1 cellular context compared by ENCODE assay signal in the genomic region with DNA sequence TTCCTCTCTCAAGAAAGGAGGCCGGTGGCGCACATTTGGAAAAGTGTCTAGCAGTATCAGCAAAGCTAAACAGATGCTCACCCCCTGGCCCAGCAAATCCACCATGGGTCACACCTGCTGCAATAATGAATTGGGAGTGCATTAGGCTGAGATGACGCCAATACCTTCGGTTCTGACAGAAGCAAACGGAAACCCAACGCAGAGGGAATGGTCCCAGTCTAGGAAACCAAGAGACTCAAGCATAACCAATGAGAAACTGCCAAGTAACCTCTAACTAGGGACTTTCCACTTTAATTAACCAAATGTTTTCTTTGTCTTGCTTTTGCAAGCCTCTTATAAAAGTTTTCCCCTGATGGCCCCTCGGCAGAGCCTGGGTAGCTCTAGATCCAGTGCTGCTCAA.
TF ChIP-seq lines count a peak whose summit lies in the region.

No MANE protein-coding gene starts in this region.

TF ChIP-seq in GM12878, 131 proteins besides CTCF, POLR2A, EP300 and RAD21 (continued from another document):
- no peak for TF ChIP-seq DPF2 (IDR thresholded peaks at IDR 0.05)
- TF ChIP-seq, protein P1, sequence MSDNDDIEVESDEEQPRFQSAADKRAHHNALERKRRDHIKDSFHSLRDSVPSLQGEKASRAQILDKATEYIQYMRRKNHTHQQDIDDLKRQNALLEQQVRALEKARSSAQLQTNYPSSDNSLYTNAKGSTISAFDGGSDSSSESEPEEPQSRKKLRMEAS (IDR thresholded peaks at IDR 0.05; ENCODE audit: low read depth, low read length), result no peak
- TF ChIP-seq, protein P2, sequence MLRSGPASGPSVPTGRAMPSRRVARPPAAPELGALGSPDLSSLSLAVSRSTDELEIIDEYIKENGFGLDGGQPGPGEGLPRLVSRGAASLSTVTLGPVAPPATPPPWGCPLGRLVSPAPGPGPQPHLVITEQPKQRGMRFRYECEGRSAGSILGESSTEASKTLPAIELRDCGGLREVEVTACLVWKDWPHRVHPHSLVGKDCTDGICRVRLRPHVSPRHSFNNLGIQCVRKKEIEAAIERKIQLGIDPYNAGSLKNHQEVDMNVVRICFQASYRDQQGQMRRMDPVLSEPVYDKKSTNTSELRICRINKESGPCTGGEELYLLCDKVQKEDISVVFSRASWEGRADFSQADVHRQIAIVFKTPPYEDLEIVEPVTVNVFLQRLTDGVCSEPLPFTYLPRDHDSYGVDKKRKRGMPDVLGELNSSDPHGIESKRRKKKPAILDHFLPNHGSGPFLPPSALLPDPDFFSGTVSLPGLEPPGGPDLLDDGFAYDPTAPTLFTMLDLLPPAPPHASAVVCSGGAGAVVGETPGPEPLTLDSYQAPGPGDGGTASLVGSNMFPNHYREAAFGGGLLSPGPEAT (IDR thresholded peaks at IDR 0.05; ENCODE audit: low read depth), result peak; percentile 33; the same call in 1 of the 2 replicates
- TF ChIP-seq TCF7 (IDR thresholded peaks at IDR 0.05; ENCODE audit: borderline replicate concordance), result no peak
- TF ChIP-seq, protein P3, sequence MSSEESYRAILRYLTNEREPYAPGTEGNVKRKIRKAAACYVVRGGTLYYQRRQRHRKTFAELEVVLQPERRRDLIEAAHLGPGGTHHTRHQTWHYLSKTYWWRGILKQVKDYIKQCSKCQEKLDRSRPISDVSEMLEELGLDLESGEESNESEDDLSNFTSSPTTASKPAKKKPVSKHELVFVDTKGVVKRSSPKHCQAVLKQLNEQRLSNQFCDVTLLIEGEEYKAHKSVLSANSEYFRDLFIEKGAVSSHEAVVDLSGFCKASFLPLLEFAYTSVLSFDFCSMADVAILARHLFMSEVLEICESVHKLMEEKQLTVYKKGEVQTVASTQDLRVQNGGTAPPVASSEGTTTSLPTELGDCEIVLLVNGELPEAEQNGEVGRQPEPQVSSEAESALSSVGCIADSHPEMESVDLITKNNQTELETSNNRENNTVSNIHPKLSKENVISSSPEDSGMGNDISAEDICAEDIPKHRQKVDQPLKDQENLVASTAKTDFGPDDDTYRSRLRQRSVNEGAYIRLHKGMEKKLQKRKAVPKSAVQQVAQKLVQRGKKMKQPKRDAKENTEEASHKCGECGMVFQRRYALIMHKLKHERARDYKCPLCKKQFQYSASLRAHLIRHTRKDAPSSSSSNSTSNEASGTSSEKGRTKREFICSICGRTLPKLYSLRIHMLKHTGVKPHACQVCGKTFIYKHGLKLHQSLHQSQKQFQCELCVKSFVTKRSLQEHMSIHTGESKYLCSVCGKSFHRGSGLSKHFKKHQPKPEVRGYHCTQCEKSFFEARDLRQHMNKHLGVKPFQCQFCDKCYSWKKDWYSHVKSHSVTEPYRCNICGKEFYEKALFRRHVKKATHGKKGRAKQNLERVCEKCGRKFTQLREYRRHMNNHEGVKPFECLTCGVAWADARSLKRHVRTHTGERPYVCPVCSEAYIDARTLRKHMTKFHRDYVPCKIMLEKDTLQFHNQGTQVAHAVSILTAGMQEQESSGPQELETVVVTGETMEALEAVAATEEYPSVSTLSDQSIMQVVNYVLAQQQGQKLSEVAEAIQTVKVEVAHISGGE (CRISPR knock-in tag; IDR thresholded peaks at IDR 0.05), result no peak
- no peak for TF ChIP-seq GATAD2B (conservative IDR thresholded peaks at IDR 0.05; ENCODE audit: low read depth)
- no peak for TF ChIP-seq NR2F1 (conservative IDR thresholded peaks at IDR 0.05)
- TF ChIP-seq SP1 (IDR thresholded peaks at IDR 0.05; ENCODE audit: low read depth, low read length), result no peak
TF ChIP-seq in GM12878: peak in this region for 3.
